Comparison of ENCODE assay signal across 12 cellular contexts in genomic region chr15:101635944-101636727, GRCh38.
"Had no signal": no experiment of that assay in that cellular context is flagged by ENCODE, and none has a peak within 500 bp of the region (broad histone marks: within the 10 kb centered on the region; RNA-seq: fewer than 3 reads in every experiment).

No MANE protein-coding gene starts in this region.

- H3K27me3 ChIP-seq: sigmoid colon, spleen, stomach had no signal

- H3K4me3 Mint-ChIP-seq: activated naive CD8-positive, alpha-beta T cell treated with anti-CD3 and anti-CD28 coated beads, Interleukin-2, amount 10 ng/mL, durations not matched to agents 7 days and 5 days; endodermal cell had no signal

- H3K27me3 Mint-ChIP-seq: activated naive CD8-positive, alpha-beta T cell treated with anti-CD3 and anti-CD28 coated beads, Interleukin-2, amount 10 ng/mL, durations not matched to agents 7 days and 5 days had no signal

- H3K27ac ChIP-seq: sigmoid colon, spleen, stomach had no signal

- H3K9me3 ChIP-seq: sigmoid colon, spleen, stomach had no signal

- H3K4me3 ChIP-seq: sigmoid colon, spleen, stomach had no signal

- FAIRE-seq: kidney had no signal

- H3K27ac Mint-ChIP-seq: activated naive CD8-positive, alpha-beta T cell treated with anti-CD3 and anti-CD28 coated beads, Interleukin-2, amount 10 ng/mL, durations not matched to agents 7 days and 5 days; endodermal cell had no signal

- DNase-seq: activated CD4-positive, alpha-beta T cell treated with anti-CD3 and anti-CD28 coated beads, Interleukin-2, amount 50 U/mL, for 1 hour; activated CD4-positive, CD25-positive, alpha-beta regulatory T cell; activated CD8-positive, alpha-beta memory T cell treated with anti-CD3 and anti-CD28 coated beads for 24 hours; activated naive CD8-positive, alpha-beta T cell treated with anti-CD3 and anti-CD28 coated beads, Interleukin-2, amount 10 ng/mL, durations not matched to agents 7 days and 5 days; anterior cingulate cortex; endodermal cell; kidney; sigmoid colon; spleen; stimulated activated CD4-positive, alpha-beta T cell treated with anti-CD3 and anti-CD28 coated beads, Interleukin-1b, Interleukin-23, amount 100 ng/mL, for 48 hours; stomach; SW 1271 had no signal
